Comparison of ENCODE assay signal across 24 cellular contexts in the genomic region with DNA sequence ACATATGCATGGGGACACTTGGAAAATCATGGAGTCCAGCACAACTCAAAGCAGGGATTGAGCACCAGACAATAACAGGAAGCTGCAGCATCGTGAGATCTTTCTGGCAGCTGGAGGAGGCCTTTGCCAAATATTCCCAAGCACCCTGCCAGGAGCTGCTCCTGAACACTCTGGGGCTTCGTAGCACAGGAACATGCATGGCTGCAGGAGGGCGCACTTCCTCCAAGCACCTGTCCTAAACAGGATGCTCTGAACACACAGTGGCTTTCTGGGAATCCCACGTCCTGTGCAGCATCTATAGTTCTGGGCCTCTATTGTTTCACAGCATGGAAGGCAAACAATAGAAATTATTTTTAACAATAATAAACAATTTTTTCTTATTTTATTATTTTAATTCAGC. TPM values are rescaled to one million over a fixed set of nuclear protein-coding genes. Genes with fewer than 3 reads are reported as not detected.
A peak's percentile ranks its signal among the peaks of the same experiment; 100 is the strongest.
DNase-seq lines count a peak whose midpoint lies in the region; ATAC-seq, FAIRE-seq and TF ChIP-seq lines count a peak whose summit lies in the region.
"Had no signal": no experiment of that assay in that cellular context is flagged by ENCODE, and none has a peak within 500 bp of the region (broad histone marks: within the 10 kb centered on the region; RNA-seq: fewer than 3 reads in every experiment).

No MANE protein-coding gene starts in this region.

- H3F3A ChIP-seq in GM23338 (replicated peaks; ENCODE audit: low read depth), result no peaks in the 10 kb centered on the region

- H3K79me2 ChIP-seq in GM23338 (replicated peaks; ENCODE audit: insufficient read depth), result no peaks in the 10 kb centered on the region

- H3K9me2 ChIP-seq in GM23338 (ENCODE audit: insufficient read depth), result no peaks in the 10 kb centered on the region

- no peaks in the 10 kb centered on the region for H3K27me3 ChIP-seq in GM23338 (ENCODE audit: insufficient read depth)
- H3K27me3 ChIP-seq: BLaER1 treated with 17β-estradiol and CSF1 and Interleukin-3, amounts not matched to agents 10 nM and 100 nM; breast epithelium had no signal

- no peaks in the 10 kb centered on the region for H3K9me3 Mint-ChIP-seq in GM23338
- H3K9me3 Mint-ChIP-seq in activated T-helper 2 cell treated with anti-CD3 and anti-CD28 coated beads, Interferon-gamma antibody, Interleukin-2, Interleukin-4, amounts not matched to agents 10 μg/mL and 5 μg/mL and 100 μg/mL, durations not matched to agents 14 hours and 24 hours and 36 hours, result no peaks in the 10 kb centered on the region

- no peak for FAIRE-seq in HTR-8/SVneo (lab: Jason Lieb, UNC)

- H3K4me3 Mint-ChIP-seq in GM23338, result no peak overlapping the region
- no peak overlapping the region for H3K4me3 Mint-ChIP-seq in activated T-helper 2 cell treated with anti-CD3 and anti-CD28 coated beads, Interferon-gamma antibody, Interleukin-2, Interleukin-4, amounts not matched to agents 10 μg/mL and 5 μg/mL and 100 μg/mL, durations not matched to agents 14 hours and 24 hours and 36 hours (ENCODE audit: low read depth)
- H3K4me3 Mint-ChIP-seq: activated CD4-positive, alpha-beta T cell treated with anti-CD3 and anti-CD28 coated beads for 36 hours had no signal

- H3K4me1 Mint-ChIP-seq in GM23338, result no peaks in the 10 kb centered on the region
- H3K4me1 Mint-ChIP-seq in activated T-helper 2 cell treated with anti-CD3 and anti-CD28 coated beads, Interferon-gamma antibody, Interleukin-2, Interleukin-4, amounts not matched to agents 10 μg/mL and 5 μg/mL and 100 μg/mL, durations not matched to agents 14 hours and 24 hours and 36 hours (ENCODE audit: low read depth), result peaks cover 11% of the 10 kb centered on the region
- H3K4me1 Mint-ChIP-seq: activated CD4-positive, alpha-beta T cell treated with anti-CD3 and anti-CD28 coated beads for 36 hours had no signal

- no peak overlapping the region for H2AFZ ChIP-seq in GM23338
- H2AFZ ChIP-seq: GM23248 had no signal

- H3K4me2 ChIP-seq in GM23338, result no peak overlapping the region
- H3K4me2 ChIP-seq: BLaER1 treated with 17β-estradiol and CSF1 and Interleukin-3, amounts not matched to agents 10 nM and 100 nM had no signal

- DNase-seq in NCI-H1694 treated with DMSO at 0.1 percent for 48 hours (lab: John Stamatoyannopoulos, UW) (peak; percentile 2), NCI-H1694 (lab: John Stamatoyannopoulos, UW) (no peak), GM23338 (ENCODE audit: low spot score) (peak; percentile 7), dermis blood vessel endothelial cell (peak; percentile 94), lung microvascular endothelial cell (ENCODE audit: low read depth in 2 of 2) (peak; percentile 81 to 84), NCI-H2171 treated with DMSO at 0.1 percent for 48 hours (lab: John Stamatoyannopoulos, UW) (no peak), HTR-8/SVneo (ENCODE audit: insufficient read length, low spot score) (no peak)
- DNase-seq in activated T-helper 2 cell treated with anti-CD3 and anti-CD28 coated beads, Interferon-gamma antibody, Interleukin-2, Interleukin-4, amounts not matched to agents 10 μg/mL and 5 μg/mL and 100 μg/mL, durations not matched to agents 14 hours and 24 hours and 36 hours (ENCODE audit: low spot score), result no peak
- DNase-seq: ACHN; activated CD4-positive, alpha-beta T cell treated with anti-CD3 and anti-CD28 coated beads for 36 hours; activated CD8-positive, alpha-beta memory T cell treated with anti-CD3 and anti-CD28 coated beads, Interleukin-2, amount 50 U/mL, for 48 hours; activated effector memory CD4-positive, alpha-beta T cell treated with Interleukin-2 at 50 U/mL for 16 hours; cortex of kidney; GF-D8; GM23248; hypothalamus; IMR-90; islet precursor cell; NCI-H1930; NCI-H524 treated with DMSO at 0.1 percent for 48 hours; stimulated activated CD4-positive, alpha-beta T cell treated with anti-CD3 and anti-CD28 coated beads, Interleukin-12 subunit alpha, Interleukin-12 subunit beta, amount 100 ng/mL, for 4 hours; SW 1271 had no signal

- H3K36me3 ChIP-seq in GM23338 (ENCODE audit: insufficient read depth), result no peaks in the 10 kb centered on the region
- H3K36me3 ChIP-seq: BLaER1 treated with 17β-estradiol and CSF1 and Interleukin-3, amounts not matched to agents 10 nM and 100 nM; breast epithelium had no signal

- H3K4me1 ChIP-seq in GM23338 (ENCODE audit: insufficient read depth), result no peaks in the 10 kb centered on the region
- H3K4me1 ChIP-seq: breast epithelium had no signal

- ATAC-seq in GM23338, result no peak; the same call in 2 of the 3 replicates
- ATAC-seq: activated CD4-positive, alpha-beta T cell treated with anti-CD3 and anti-CD28 coated beads for 36 hours had no signal

- H3K27me3 Mint-ChIP-seq in GM23338 (ENCODE audit: insufficient read depth, low read depth, poor library complexity), result peaks cover 4% of the 10 kb centered on the region
- peaks cover 4% of the 10 kb centered on the region for H3K27me3 Mint-ChIP-seq in activated T-helper 2 cell treated with anti-CD3 and anti-CD28 coated beads, Interferon-gamma antibody, Interleukin-2, Interleukin-4, amounts not matched to agents 10 μg/mL and 5 μg/mL and 100 μg/mL, durations not matched to agents 14 hours and 24 hours and 36 hours (ENCODE audit: low read depth)
- H3K27me3 Mint-ChIP-seq: activated CD4-positive, alpha-beta T cell treated with anti-CD3 and anti-CD28 coated beads for 36 hours had no signal

- H3K27ac ChIP-seq in GM23338 (ENCODE audit: low read depth), result no peak overlapping the region
- H3K27ac ChIP-seq: BLaER1 treated with 17β-estradiol and CSF1 and Interleukin-3, amounts not matched to agents 10 nM and 100 nM; GM23248 had no signal

- H4K20me1 ChIP-seq in GM23338 (replicated peaks; ENCODE audit: insufficient read depth), result no peaks in the 10 kb centered on the region
- H4K20me1 ChIP-seq: BLaER1 treated with 17β-estradiol and CSF1 and Interleukin-3, amounts not matched to agents 10 nM and 100 nM had no signal

- no peak; a peak in 1 of 4 replicates for TF ChIP-seq CTCF in GM23338 (conservative IDR thresholded peaks at IDR 0.05; ENCODE audit: low read depth in 2 of 2)

- no peak overlapping the region for H3K4me3 ChIP-seq in GM23338
- H3K4me3 ChIP-seq: BLaER1 treated with 17β-estradiol and CSF1 and Interleukin-3, amounts not matched to agents 10 nM and 100 nM; breast epithelium; GM23248 had no signal

- H3K27ac Mint-ChIP-seq in GM23338, result no peak overlapping the region
- no peak overlapping the region for H3K27ac Mint-ChIP-seq in activated T-helper 2 cell treated with anti-CD3 and anti-CD28 coated beads, Interferon-gamma antibody, Interleukin-2, Interleukin-4, amounts not matched to agents 10 μg/mL and 5 μg/mL and 100 μg/mL, durations not matched to agents 14 hours and 24 hours and 36 hours
- H3K27ac Mint-ChIP-seq: activated CD4-positive, alpha-beta T cell treated with anti-CD3 and anti-CD28 coated beads for 36 hours had no signal

- H3K36me3 Mint-ChIP-seq in GM23338 (ENCODE audit: low read depth), result no peaks in the 10 kb centered on the region
- H3K36me3 Mint-ChIP-seq in activated T-helper 2 cell treated with anti-CD3 and anti-CD28 coated beads, Interferon-gamma antibody, Interleukin-2, Interleukin-4, amounts not matched to agents 10 μg/mL and 5 μg/mL and 100 μg/mL, durations not matched to agents 14 hours and 24 hours and 36 hours (ENCODE audit: low read depth), result no peaks in the 10 kb centered on the region

- intact Hi-C loops in activated T-helper 2 cell treated with anti-CD3 and anti-CD28 coated beads, Interferon-gamma antibody, Interleukin-2, Interleukin-4, amounts not matched to agents 10 μg/mL and 5 μg/mL and 100 μg/mL, durations not matched to agents 14 hours and 24 hours and 36 hours (cut with micrococcal nuclease), result no loop called here

TF ChIP-seq in GM23338, 12 proteins besides CTCF, POLR2A, EP300 and RAD21 (continues in another document):
- TF ChIP-seq, protein P1, sequence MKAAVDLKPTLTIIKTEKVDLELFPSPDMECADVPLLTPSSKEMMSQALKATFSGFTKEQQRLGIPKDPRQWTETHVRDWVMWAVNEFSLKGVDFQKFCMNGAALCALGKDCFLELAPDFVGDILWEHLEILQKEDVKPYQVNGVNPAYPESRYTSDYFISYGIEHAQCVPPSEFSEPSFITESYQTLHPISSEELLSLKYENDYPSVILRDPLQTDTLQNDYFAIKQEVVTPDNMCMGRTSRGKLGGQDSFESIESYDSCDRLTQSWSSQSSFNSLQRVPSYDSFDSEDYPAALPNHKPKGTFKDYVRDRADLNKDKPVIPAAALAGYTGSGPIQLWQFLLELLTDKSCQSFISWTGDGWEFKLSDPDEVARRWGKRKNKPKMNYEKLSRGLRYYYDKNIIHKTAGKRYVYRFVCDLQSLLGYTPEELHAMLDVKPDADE (IDR thresholded peaks at IDR 0.05), result no peak
- TF ChIP-seq, protein P2, sequence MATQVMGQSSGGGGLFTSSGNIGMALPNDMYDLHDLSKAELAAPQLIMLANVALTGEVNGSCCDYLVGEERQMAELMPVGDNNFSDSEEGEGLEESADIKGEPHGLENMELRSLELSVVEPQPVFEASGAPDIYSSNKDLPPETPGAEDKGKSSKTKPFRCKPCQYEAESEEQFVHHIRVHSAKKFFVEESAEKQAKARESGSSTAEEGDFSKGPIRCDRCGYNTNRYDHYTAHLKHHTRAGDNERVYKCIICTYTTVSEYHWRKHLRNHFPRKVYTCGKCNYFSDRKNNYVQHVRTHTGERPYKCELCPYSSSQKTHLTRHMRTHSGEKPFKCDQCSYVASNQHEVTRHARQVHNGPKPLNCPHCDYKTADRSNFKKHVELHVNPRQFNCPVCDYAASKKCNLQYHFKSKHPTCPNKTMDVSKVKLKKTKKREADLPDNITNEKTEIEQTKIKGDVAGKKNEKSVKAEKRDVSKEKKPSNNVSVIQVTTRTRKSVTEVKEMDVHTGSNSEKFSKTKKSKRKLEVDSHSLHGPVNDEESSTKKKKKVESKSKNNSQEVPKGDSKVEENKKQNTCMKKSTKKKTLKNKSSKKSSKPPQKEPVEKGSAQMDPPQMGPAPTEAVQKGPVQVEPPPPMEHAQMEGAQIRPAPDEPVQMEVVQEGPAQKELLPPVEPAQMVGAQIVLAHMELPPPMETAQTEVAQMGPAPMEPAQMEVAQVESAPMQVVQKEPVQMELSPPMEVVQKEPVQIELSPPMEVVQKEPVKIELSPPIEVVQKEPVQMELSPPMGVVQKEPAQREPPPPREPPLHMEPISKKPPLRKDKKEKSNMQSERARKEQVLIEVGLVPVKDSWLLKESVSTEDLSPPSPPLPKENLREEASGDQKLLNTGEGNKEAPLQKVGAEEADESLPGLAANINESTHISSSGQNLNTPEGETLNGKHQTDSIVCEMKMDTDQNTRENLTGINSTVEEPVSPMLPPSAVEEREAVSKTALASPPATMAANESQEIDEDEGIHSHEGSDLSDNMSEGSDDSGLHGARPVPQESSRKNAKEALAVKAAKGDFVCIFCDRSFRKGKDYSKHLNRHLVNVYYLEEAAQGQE (IDR thresholded peaks at IDR 0.05; ENCODE audit: unreplicated experiment), result no peak

RNA-seq across cellular contexts. Expression of a gene that starts 4.1 kb away (rescaled TPM):
- 45.1 and 46.6 TPM in 2 replicates for total RNA-seq in GM23338 (2014; rRNA removed; shearing (Covaris generic))
- 18.5 and 21.9 TPM in 2 replicates for polyA plus RNA-seq in GM23338 (2016; fragmentation: Nextera tagmentation; extraction: Ambion mirVana)
- 141 and 159 TPM in 2 replicates for total RNA-seq in dermis blood vessel endothelial cell
- total RNA-seq in lung microvascular endothelial cell, result 34.3 and 38.6 TPM in 2 replicates
- total RNA-seq in activated T-helper 2 cell treated with anti-CD3 and anti-CD28 coated beads, Interferon-gamma antibody, Interleukin-2, Interleukin-4, amounts not matched to agents 10 μg/mL and 5 μg/mL and 100 μg/mL, durations not matched to agents 14 hours and 24 hours and 36 hours, result 37.9 and 39.8 TPM in 2 replicates

Comparison
In these comparisons a context has a peak if more than half of its experiments do, and no peak if none do; other contexts are left out.
1. DNase-seq: peak in NCI-H1694 treated with DMSO at 0.1 percent for 48 hours (single experiment), GM23338 (single experiment), dermis blood vessel endothelial cell (single experiment) and lung microvascular endothelial cell (2 of 2); none in NCI-H1694 (single experiment), activated T-helper 2 cell treated with anti-CD3 and anti-CD28 coated beads, Interferon-gamma antibody, Interleukin-2, Interleukin-4, amounts not matched to agents 10 μg/mL and 5 μg/mL and 100 μg/mL, durations not matched to agents 14 hours and 24 hours and 36 hours (single experiment), NCI-H2171 treated with DMSO at 0.1 percent for 48 hours (single experiment) and HTR-8/SVneo (single experiment).